In genomic region chr11:130022799-130023198, GRCh38 we compare ENCODE assay signal across 11 cellular contexts. TPM values are rescaled to one million over a fixed set of nuclear protein-coding genes. Genes with fewer than 3 reads are reported as not detected.
A peak's percentile ranks its signal among the peaks of the same experiment; 100 is the strongest.
DNase-seq lines count a peak whose midpoint lies in the region; ATAC-seq lines count a peak whose summit lies in the region.
"Had no signal": no experiment of that assay in that cellular context is flagged by ENCODE, and none has a peak within 500 bp of the region (broad histone marks: within the 10 kb centered on the region; RNA-seq: fewer than 3 reads in every experiment).

No MANE protein-coding gene starts in this region.

- H3K27ac Mint-ChIP-seq in naive B cell, result peak overlapping the region in 1 of 6 donors; percentile 79
- no peak overlapping the region for H3K27ac Mint-ChIP-seq in activated naive CD8-positive, alpha-beta T cell treated with anti-CD3 and anti-CD28 coated beads for 36 hours

- no peaks in the 10 kb centered on the region for H3K36me3 Mint-ChIP-seq in naive B cell
- H3K36me3 Mint-ChIP-seq in activated naive CD8-positive, alpha-beta T cell treated with anti-CD3 and anti-CD28 coated beads for 36 hours, result no peaks in the 10 kb centered on the region

- peaks cover 44 to 80% (median 56%) of the 10 kb centered on the region in 3 donors for H3K27me3 Mint-ChIP-seq in naive B cell
- peaks cover 6% of the 10 kb centered on the region for H3K27me3 Mint-ChIP-seq in activated naive CD8-positive, alpha-beta T cell treated with anti-CD3 and anti-CD28 coated beads for 36 hours

- DNase-seq in HCEC 1CT (peak; percentile 18), NCI-H226 (peak; percentile 22), naive B cell (no peak)
- DNase-seq in activated naive CD8-positive, alpha-beta T cell treated with anti-CD3 and anti-CD28 coated beads for 36 hours, result no peak
- DNase-seq in activated CD4-positive, alpha-beta T cell treated with anti-CD3 and anti-CD28 coated beads for 48 hours, result no peak
- DNase-seq in activated CD4-positive, CD25-positive, alpha-beta regulatory T cell (lab: John Stamatoyannopoulos, UW), result no peak
- DNase-seq: activated T-cell treated with anti-CD3 and anti-CD28 coated beads, Interleukin-2, amount 50 U/mL, for 48 hours; NCI-H187 treated with DMSO at 0.1 percent for 48 hours; stimulated activated CD4-positive, alpha-beta T cell treated with anti-CD3 and anti-CD28 coated beads, Interleukin-4, amount 100 ng/mL, for 24 hours had no signal

- ATAC-seq in GM18868 (IDR thresholded peaks at IDR 0.05; ENCODE audit: unreplicated experiment), result peak; percentile 35
- peak; percentile 25 to 34 for ATAC-seq in naive B cell (ENCODE audit: low read depth in 2 of 2)
- no peak for ATAC-seq in HG02571 (IDR thresholded peaks at IDR 0.05; ENCODE audit: unreplicated experiment)

- no peak overlapping the region for H3K4me3 Mint-ChIP-seq in naive B cell
- H3K4me3 Mint-ChIP-seq in activated naive CD8-positive, alpha-beta T cell treated with anti-CD3 and anti-CD28 coated beads for 36 hours, result no peak overlapping the region

- H3K9me3 Mint-ChIP-seq in naive B cell, result peaks cover 0 to 15% (median 0%) of the 10 kb centered on the region in 7 donors
- H3K9me3 Mint-ChIP-seq in activated naive CD8-positive, alpha-beta T cell treated with anti-CD3 and anti-CD28 coated beads for 36 hours, result no peaks in the 10 kb centered on the region

- H3K4me1 Mint-ChIP-seq in naive B cell, result peaks cover 15 to 20% (median 15%) of the 10 kb centered on the region in 3 donors
- no peaks in the 10 kb centered on the region for H3K4me1 Mint-ChIP-seq in activated naive CD8-positive, alpha-beta T cell treated with anti-CD3 and anti-CD28 coated beads for 36 hours

RNA-seq across cellular contexts. Expression of gene PRDM10, which starts 20.2 kb away (rescaled TPM):
- polyA plus RNA-seq in naive B cell (ENCODE audit: low read depth in 6 of 6), result 1 to 10 TPM in 5 of 6 donors, not detected in 1; 2.2 to 4.5 (median 3.4) TPM
- 10 to 100 TPM; 10.7 to 11.0 TPM for total RNA-seq in activated naive CD8-positive, alpha-beta T cell treated with anti-CD3 and anti-CD28 coated beads for 36 hours

RNA-seq across cellular contexts. Expression of gene APLP2, which starts 46.9 kb away (rescaled TPM):
- polyA plus RNA-seq in naive B cell (ENCODE audit: low read depth in 6 of 6), result 100 to 1,000 TPM; 289 to 343 (median 310) TPM
- total RNA-seq in activated naive CD8-positive, alpha-beta T cell treated with anti-CD3 and anti-CD28 coated beads for 36 hours, result 10 to 100 TPM; 26.5 to 29.7 TPM

Comparison
In these comparisons a context has a peak if more than half of its experiments do, and no peak if none do; other contexts are left out.
1. DNase-seq: peak in HCEC 1CT (single experiment) and NCI-H226 (single experiment); none in naive B cell (single experiment), activated naive CD8-positive, alpha-beta T cell treated with anti-CD3 and anti-CD28 coated beads for 36 hours (single experiment), activated CD4-positive, alpha-beta T cell treated with anti-CD3 and anti-CD28 coated beads for 48 hours (single experiment) and activated CD4-positive, CD25-positive, alpha-beta regulatory T cell (0 of 4).